Comparison of ENCODE assay signal across 8 cellular contexts in genomic region chr20:1326031-1326930, GRCh38. TPM values are rescaled to one million over a fixed set of nuclear protein-coding genes. Genes with fewer than 3 reads are reported as not detected.
A peak's percentile ranks its signal among the peaks of the same experiment; 100 is the strongest.
DNase-seq lines count a peak whose midpoint lies in the region; ATAC-seq and TF ChIP-seq lines count a peak whose summit lies in the region.

No MANE protein-coding gene starts in this region.

- H3K14ac ChIP-seq in trophoblast cell (ENCODE audit: low read length): peak overlapping the region; percentile 55

- no peaks in the 10 kb centered on the region for H3K9me3 ChIP-seq in Caco-2
- H3K9me3 ChIP-seq in trophoblast cell (ENCODE audit: insufficient read depth, low read depth, low read length): no peaks in the 10 kb centered on the region

- H4K8ac ChIP-seq in trophoblast cell (ENCODE audit: low read depth, low read length): peak overlapping the region; percentile 95

- no peak overlapping the region for H3K23ac ChIP-seq in trophoblast cell (ENCODE audit: low read length)

- H2BK120ac ChIP-seq in trophoblast cell (ENCODE audit: insufficient read depth, low read length, poor library complexity): peak overlapping the region; percentile 82

- peaks cover 1% of the 10 kb centered on the region for H3K27me3 Mint-ChIP-seq in Caco-2 (ENCODE audit: insufficient read depth, unreplicated experiment)

- peaks cover 10% of the 10 kb centered on the region for H3K79me1 ChIP-seq in trophoblast cell (ENCODE audit: low read length)

- peak overlapping the region; percentile 56 for H2BK12ac ChIP-seq in trophoblast cell (ENCODE audit: low read length)

- H3K4me1 ChIP-seq in Caco-2 (peaks cover 31% of the 10 kb centered on the region), trophoblast cell (ENCODE audit: control insufficient read depth in 1 of 2, insufficient read depth in 2 of 2, low read length in 2 of 2) (peaks cover 13 to 15% of the 10 kb centered on the region in 2 experiments)

- no CpG with 5 or more reads among the region's 10 CpGs for WGBS in trophoblast cell (ENCODE audit: extremely low coverage, insufficient coverage, insufficient read length)

- peak overlapping the region; percentile 60 for H2AK5ac ChIP-seq in trophoblast cell (ENCODE audit: low read length)

- H3K9ac ChIP-seq in trophoblast cell (ENCODE audit: low read length): peak overlapping the region; percentile 25

- no peak for ATAC-seq in HG03095 (IDR thresholded peaks at IDR 0.05; ENCODE audit: unreplicated experiment)

- H3K27me3 ChIP-seq in Caco-2 (replicated peaks; ENCODE audit: control insufficient read depth, insufficient read depth, low read length) (no peaks in the 10 kb centered on the region), trophoblast cell (ENCODE audit: insufficient read depth, low read length) (no peaks in the 10 kb centered on the region)

- peaks cover 12% of the 10 kb centered on the region for H3K36me3 Mint-ChIP-seq in Caco-2 (ENCODE audit: insufficient read depth, unreplicated experiment)

- POLR2A ChIA-PET in Caco-2 (lab: Charles Lee): interaction anchor here (0.5 to 1.5 kb wide), 15 partner anchors 8 to 177 kb away, joined by 3 to 8 read pairs (median 4); partner anchors contain the start of genes FKBP1A, RAD21L1 and SNPH

- intact Hi-C loops in Caco-2 (cut with micrococcal nuclease; ENCODE audit: unreplicated experiment): loop anchor here (5.0 kb wide), 1 partner anchor 66 kb away; the partner anchor contains the start of gene FKBP1A

- peak overlapping the region; percentile 88 for H3K18ac ChIP-seq in trophoblast cell (ENCODE audit: low read length)

- no peak overlapping the region for H3K4me3 Mint-ChIP-seq in Caco-2 (ENCODE audit: unreplicated experiment)

- H2BK5ac ChIP-seq in trophoblast cell (ENCODE audit: low read depth, low read length, poor library complexity): peak overlapping the region; percentile 29

- BruUV-seq in Caco-2 (replicated peaks; lab: Mats Ljungman, UMichigan): no TSS peak

- peak overlapping the region; percentile 72 for H4K91ac ChIP-seq in trophoblast cell (ENCODE audit: low read depth, low read length)

- peaks cover 13% of the 10 kb centered on the region for H3K4me1 Mint-ChIP-seq in Caco-2 (ENCODE audit: low read depth, unreplicated experiment)

- H3K9me3 Mint-ChIP-seq in Caco-2 (ENCODE audit: unreplicated experiment): no peaks in the 10 kb centered on the region

- DNase-seq in Caco-2 (no peak), RKO (ENCODE audit: low spot score) (peak; percentile 60), fibroblast of villous mesenchyme (ENCODE audit: low read depth) (peak; percentile 73), trophoblast cell (no peak), NCI-H526 (lab: John Stamatoyannopoulos, UW) (no peak), NCI-H2029 (lab: John Stamatoyannopoulos, UW) (no peak)
- no peak for DNase-seq in stimulated activated naive CD4-positive, alpha-beta T cell treated with Interleukin-2 at 50 U/mL for 16 hours (lab: John Stamatoyannopoulos, UW)

- peak overlapping the region; percentile 23 for H2AFZ ChIP-seq in trophoblast cell (ENCODE audit: insufficient read depth, low read length, poor library complexity)

- H3K36me3 ChIP-seq in Caco-2 (ENCODE audit: control insufficient read depth, insufficient read depth, low read length) (0 out of 2 replicates have a peak, but pooled peaks cover 1% of the 10 kb centered on the region), trophoblast cell (ENCODE audit: control insufficient read depth in 1 of 2, insufficient read depth in 2 of 2, low read length in 2 of 2) (peaks cover 0 to 3% of the 10 kb centered on the region in 2 experiments)

- H3K4me3 ChIP-seq in Caco-2 (ENCODE audit: low read depth, low read length) (peak overlapping the region; percentile 72), fibroblast of villous mesenchyme (ENCODE audit: low read depth, low read length) (peak overlapping the region; percentile 86), trophoblast cell (ENCODE audit: low read depth, low read length) (peak overlapping the region; percentile 79)

- TF ChIP-seq CTCF in Caco-2 (IDR thresholded peaks at IDR 0.05; ENCODE audit: insufficient read depth in 1 of 2, low read depth in 1 of 2, low read length in 1 of 2, severe bottlenecking in 1 of 2, unreplicated experiment in 1 of 2): no peak
- no peak for TF ChIP-seq CTCF in fibroblast of villous mesenchyme (IDR thresholded peaks at IDR 0.05; ENCODE audit: insufficient read depth, low read depth, low read length)

- H3K27ac ChIP-seq in trophoblast cell (ENCODE audit: low read depth, low read length): peak overlapping the region; percentile 87

- no peak overlapping the region for H3K27ac Mint-ChIP-seq in Caco-2 (ENCODE audit: unreplicated experiment)

- H3K4me2 ChIP-seq in trophoblast cell (ENCODE audit: low read length): peak overlapping the region; percentile 78

- CTCF ChIA-PET in Caco-2 (lab: Charles Lee): interaction anchor here (1.0 kb wide), 2 partner anchors 8 to 178 kb away, joined by 3 read pairs; no protein-coding TSS in a partner anchor

- peak overlapping the region; percentile 84 for H3K4ac ChIP-seq in trophoblast cell (ENCODE audit: low read depth, low read length)

- H4K12ac ChIP-seq in trophoblast cell (ENCODE audit: low read depth, low read length): peak overlapping the region; percentile 28

- peaks cover 7% of the 10 kb centered on the region for H3K79me2 ChIP-seq in trophoblast cell (ENCODE audit: control insufficient read depth, insufficient read depth, low read length, poor library complexity)

RNA-seq across cellular contexts. Expression of gene SDCBP2, which starts 2.7 kb away (rescaled TPM):
- 1.4 and 2.0 TPM in 2 replicates for total RNA-seq in Caco-2 (2022)
- total RNA-seq in fibroblast of villous mesenchyme: 0.43 and 1.3 TPM in 2 replicates
- 1.6 and 1.8 TPM in 2 replicates for polyA plus RNA-seq in trophoblast cell (2013)

Comparison
In these comparisons a context has a peak if more than half of its experiments do, and no peak if none do; other contexts are left out.
1. DNase-seq: peak in RKO (single experiment) and fibroblast of villous mesenchyme (single experiment); none in Caco-2 (0 of 2), trophoblast cell (0 of 2), NCI-H526 (0 of 2), NCI-H2029 (single experiment) and stimulated activated naive CD4-positive, alpha-beta T cell treated with Interleukin-2 at 50 U/mL for 16 hours (single experiment).
2. Peak in every context shown above with its lines, with median percentiles within 50 percentile points of each other: H3K4me3 ChIP-seq.